Comparison of ENCODE assay signal across 1 cellular context in the genomic region with DNA sequence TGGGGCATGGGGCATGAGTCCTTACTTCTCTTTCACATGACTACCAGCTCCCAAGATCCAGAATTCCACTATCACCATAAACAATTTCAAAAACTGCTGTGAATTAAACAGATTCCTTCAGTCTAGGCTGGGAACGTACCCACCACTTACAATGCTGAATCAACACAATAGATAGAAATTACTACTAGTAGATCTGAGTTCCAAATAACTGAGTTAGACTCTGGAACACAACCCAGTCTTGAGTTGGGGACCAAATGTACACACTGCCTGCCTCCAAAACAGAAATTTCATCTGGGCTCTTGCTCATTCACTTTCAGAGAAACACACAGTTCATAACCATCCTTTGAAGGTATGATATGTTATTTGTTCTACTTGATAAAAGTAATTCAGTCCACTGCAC.
TF ChIP-seq lines count a peak whose summit lies in the region.

No MANE protein-coding gene starts in this region.

TF ChIP-seq in A549, 52 proteins besides CTCF, POLR2A, EP300 and RAD21 (continued from another document):
- TF ChIP-seq, protein P1, sequence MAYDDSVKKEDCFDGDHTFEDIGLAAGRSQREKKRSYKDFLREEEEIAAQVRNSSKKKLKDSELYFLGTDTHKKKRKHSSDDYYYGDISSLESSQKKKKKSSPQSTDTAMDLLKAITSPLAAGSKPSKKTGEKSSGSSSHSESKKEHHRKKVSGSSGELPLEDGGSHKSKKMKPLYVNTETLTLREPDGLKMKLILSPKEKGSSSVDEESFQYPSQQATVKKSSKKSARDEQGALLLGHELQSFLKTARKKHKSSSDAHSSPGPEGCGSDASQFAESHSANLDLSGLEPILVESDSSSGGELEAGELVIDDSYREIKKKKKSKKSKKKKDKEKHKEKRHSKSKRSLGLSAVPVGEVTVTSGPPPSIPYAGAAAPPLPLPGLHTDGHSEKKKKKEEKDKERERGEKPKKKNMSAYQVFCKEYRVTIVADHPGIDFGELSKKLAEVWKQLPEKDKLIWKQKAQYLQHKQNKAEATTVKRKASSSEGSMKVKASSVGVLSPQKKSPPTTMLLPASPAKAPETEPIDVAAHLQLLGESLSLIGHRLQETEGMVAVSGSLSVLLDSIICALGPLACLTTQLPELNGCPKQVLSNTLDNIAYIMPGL (CRISPR knock-in tag; IDR thresholded peaks at IDR 0.05; ENCODE audit: borderline replicate concordance): no peak
TF ChIP-seq in A549: peak in this region for 1.
